8 cellular contexts compared by ENCODE assay signal in genomic region chr7:120950539-120951308, GRCh38. TPM values are rescaled to one million over a fixed set of nuclear protein-coding genes. Genes with fewer than 3 reads are reported as not detected.
DNase-seq lines count a peak whose midpoint lies in the region; ATAC-seq and TF ChIP-seq lines count a peak whose summit lies in the region.

Gene ING3, plus strand, starts transcription at chr7:120950777. Its CDS starts 120 bp downstream, at chr7:120950897.

- POLR2A ChIA-PET in activated CD4-positive, alpha-beta T cell treated with anti-CD3 and anti-CD28 coated beads, Interleukin-2, amount 10 ng/mL, durations not matched to agents 7 days and 5 days (lab: Charles Lee): interaction anchor here (0.6 to 0.7 kb wide), 2 partner anchors 20 to 29 kb away, joined by 3 to 4 read pairs; no protein-coding TSS in a partner anchor

- H3K4me3 ChIP-seq in BLaER1: peak within 1 kb of the TSS; percentile 76
- H3K4me3 ChIP-seq in coronary artery: peak within 1 kb of the TSS; percentile 81

- H3K9me3 Mint-ChIP-seq in activated CD4-positive, alpha-beta T cell treated with anti-CD3 and anti-CD28 coated beads, Interleukin-2, amount 10 ng/mL, durations not matched to agents 7 days and 5 days: no peaks in the 10 kb centered on the region

- H3K9ac ChIP-seq in BLaER1: peak within 1 kb of the TSS; percentile 96

- CTCF ChIA-PET in activated CD4-positive, alpha-beta T cell treated with anti-CD3 and anti-CD28 coated beads, Interleukin-2, amount 10 ng/mL, durations not matched to agents 7 days and 5 days (lab: Charles Lee): interaction anchor here (0.6 to 2.0 kb wide), 4 partner anchors 16 to 152 kb away, joined by 3 to 11 read pairs (median 4); no protein-coding TSS in a partner anchor

- H4K20me1 ChIP-seq in BLaER1: peaks cover 22% of the 10 kb centered on the region

- H3K27ac ChIP-seq in BLaER1: peak within 1 kb of the TSS; percentile 98
- H3K27ac ChIP-seq in coronary artery: peak within 1 kb of the TSS; percentile 97 to 98
- peak within 1 kb of the TSS; percentile 100 for H3K27ac ChIP-seq in layer of hippocampus (ENCODE audit: low read depth, low read length)

- peak; percentile 100 for DNase-seq in NCI-H69 (lab: John Stamatoyannopoulos, UW)
- DNase-seq in activated CD4-positive, alpha-beta T cell treated with anti-CD3 and anti-CD28 coated beads, Interleukin-2, amount 10 ng/mL, durations not matched to agents 7 days and 5 days: peak; percentile 98
- peak; percentile 98 for DNase-seq in coronary artery (ENCODE audit: low spot score)
- peak; percentile 96 to 97 for DNase-seq in stimulated activated CD4-positive, alpha-beta T cell treated with anti-CD3 and anti-CD28 coated beads, Interleukin-1b, Interleukin-23, amount 100 ng/mL, for 4 hours (ENCODE audit: low read depth in 2 of 2)

- peak within 1 kb of the TSS; percentile 88 for H3K4me3 Mint-ChIP-seq in activated CD4-positive, alpha-beta T cell treated with anti-CD3 and anti-CD28 coated beads, Interleukin-2, amount 10 ng/mL, durations not matched to agents 7 days and 5 days

- peaks cover 25% of the 10 kb centered on the region for H3K4me1 ChIP-seq in BLaER1

- H3K4me1 Mint-ChIP-seq in activated CD4-positive, alpha-beta T cell treated with anti-CD3 and anti-CD28 coated beads, Interleukin-2, amount 10 ng/mL, durations not matched to agents 7 days and 5 days: peaks cover 27% of the 10 kb centered on the region

- H3K27me3 ChIP-seq in BLaER1 (no peaks in the 10 kb centered on the region), layer of hippocampus (ENCODE audit: control insufficient read depth, insufficient read depth, low read length) (no peaks in the 10 kb centered on the region)

- peak within 1 kb of the TSS; percentile 99 for H3K27ac Mint-ChIP-seq in activated CD4-positive, alpha-beta T cell treated with anti-CD3 and anti-CD28 coated beads, Interleukin-2, amount 10 ng/mL, durations not matched to agents 7 days and 5 days

- TF ChIP-seq CTCF in coronary artery (IDR thresholded peaks at IDR 0.05): no peak

- H3K27me3 Mint-ChIP-seq in activated CD4-positive, alpha-beta T cell treated with anti-CD3 and anti-CD28 coated beads, Interleukin-2, amount 10 ng/mL, durations not matched to agents 7 days and 5 days: peaks cover 4% of the 10 kb centered on the region

- H3K4me2 ChIP-seq in BLaER1: peak within 1 kb of the TSS; percentile 84

- ATAC-seq in GM19328 (IDR thresholded peaks at IDR 0.05; ENCODE audit: unreplicated experiment) (peak; percentile 98), HG03520 (IDR thresholded peaks at IDR 0.05; ENCODE audit: unreplicated experiment) (peak; percentile 97)

- H3K36me3 ChIP-seq in BLaER1: peaks cover 20% of the 10 kb centered on the region

- no peaks in the 10 kb centered on the region for H3K9me3 ChIP-seq in BLaER1

- peaks cover 17% of the 10 kb centered on the region for H3K36me3 Mint-ChIP-seq in activated CD4-positive, alpha-beta T cell treated with anti-CD3 and anti-CD28 coated beads, Interleukin-2, amount 10 ng/mL, durations not matched to agents 7 days and 5 days (ENCODE audit: low read depth)

RNA-seq across cellular contexts. Expression of gene ING3, which starts in this region (rescaled TPM):
- 10 to 100 TPM; 24.7 to 28.3 TPM for total RNA-seq in activated CD4-positive, alpha-beta T cell treated with anti-CD3 and anti-CD28 coated beads, Interleukin-2, amount 10 ng/mL, durations not matched to agents 7 days and 5 days

Comparison
In these comparisons a context has a peak if more than half of its experiments do, and no peak if none do; other contexts are left out.
1. Peak in every context shown above with its lines: DNase-seq, ATAC-seq, H3K4me3 ChIP-seq and H3K27ac ChIP-seq.